9 cellular contexts compared by ENCODE assay signal in the genomic region with DNA sequence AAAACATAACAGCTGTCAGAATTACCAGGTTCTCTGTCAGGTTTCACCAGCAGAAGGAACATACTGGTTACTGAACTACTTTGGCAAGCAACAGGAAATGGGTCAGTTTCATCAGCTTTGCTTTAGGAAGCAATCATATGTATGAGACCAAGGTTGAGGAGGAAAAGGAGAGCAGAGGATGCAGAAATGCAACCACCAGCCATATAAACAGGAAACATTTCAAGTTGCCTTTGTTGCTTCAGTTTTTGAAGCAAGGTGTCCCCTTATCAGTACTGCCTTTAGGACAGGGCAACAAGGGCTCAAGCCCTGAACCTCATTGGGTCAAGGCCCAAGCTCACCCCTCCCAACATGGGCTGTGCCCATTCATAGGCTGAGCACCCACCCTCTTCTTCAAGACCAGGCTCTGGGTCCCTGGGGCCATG. TPM values are rescaled to one million over a fixed set of nuclear protein-coding genes. Genes with fewer than 3 reads are reported as not detected.
DNase-seq lines count a peak whose midpoint lies in the region; ATAC-seq and TF ChIP-seq lines count a peak whose summit lies in the region.
"Had no signal": no experiment of that assay in that cellular context is flagged by ENCODE, and none has a peak within 500 bp of the region (broad histone marks: within the 10 kb centered on the region; RNA-seq: fewer than 3 reads in every experiment).

No MANE protein-coding gene starts in this region.

- DNase-seq in activated naive CD4-positive, alpha-beta T cell treated with anti-CD3 and anti-CD28 coated beads, Interleukin-2, amount 10 ng/mL, durations not matched to agents 7 days and 5 days, result peak; percentile 35
- DNase-seq in activated naive CD4-positive, alpha-beta T cell treated with Interleukin-2 at 50 U/mL for 16 hours, result no peak
- DNase-seq in activated naive CD8-positive, alpha-beta T cell treated with anti-CD3 and anti-CD28 coated beads, Interleukin-2, amount 10 ng/mL, durations not matched to agents 7 days and 5 days, result peak; percentile 45
- no peak for DNase-seq in upper lobe of left lung
- DNase-seq in stimulated activated CD4-positive, alpha-beta T cell treated with anti-CD3 and anti-CD28 coated beads, Interleukin-2, amount 100 ng/mL, for 24 hours, result no peak
- no peak for DNase-seq in glomerular visceral epithelial cell (ENCODE audit: extremely low spot score)
- no peak for DNase-seq in SW480 (ENCODE audit: low spot score)

- TF ChIP-seq POLR2A in upper lobe of left lung (IDR thresholded peaks at IDR 0.05), result peak in 1 of 4 donors; percentile 7

- POLR2A ChIA-PET in activated naive CD8-positive, alpha-beta T cell treated with anti-CD3 and anti-CD28 coated beads, Interleukin-2, amount 10 ng/mL, durations not matched to agents 7 days and 5 days (lab: Charles Lee), result interaction anchor here (1.0 to 1.4 kb wide), 2 partner anchors 11 to 408 kb away, joined by 5 to 6 read pairs; partner anchors contain the start of genes HIPK2 and LUC7L2

- no peaks in the 10 kb centered on the region for H3K9me3 ChIP-seq in upper lobe of left lung
- H3K9me3 ChIP-seq: thoracic aorta had no signal

- H3K27ac ChIP-seq in upper lobe of left lung, result peak overlapping the region; percentile 50 to 86 (median 68)
- H3K27ac ChIP-seq: thoracic aorta had no signal

- H3K36me3 Mint-ChIP-seq in activated naive CD4-positive, alpha-beta T cell treated with anti-CD3 and anti-CD28 coated beads, Interleukin-2, amount 10 ng/mL, durations not matched to agents 7 days and 5 days, result peaks cover 41% of the 10 kb centered on the region
- H3K36me3 Mint-ChIP-seq in activated naive CD8-positive, alpha-beta T cell treated with anti-CD3 and anti-CD28 coated beads, Interleukin-2, amount 10 ng/mL, durations not matched to agents 7 days and 5 days, result peaks cover 19% of the 10 kb centered on the region

- H3K4me1 ChIP-seq in upper lobe of left lung, result peaks cover 57 to 65% (median 62%) of the 10 kb centered on the region in 4 donors

- no peak for TF ChIP-seq EP300 in upper lobe of left lung (IDR thresholded peaks at IDR 0.05)

- CTCF ChIA-PET in activated naive CD4-positive, alpha-beta T cell treated with anti-CD3 and anti-CD28 coated beads, Interleukin-2, amount 10 ng/mL, durations not matched to agents 7 days and 5 days (lab: Charles Lee), result interaction anchor here (0.8 to 1.9 kb wide), 5 partner anchors 11 to 165 kb away, joined by 3 to 7 read pairs (median 4); no protein-coding TSS in a partner anchor

- no peaks in the 10 kb centered on the region for H3K27me3 ChIP-seq in upper lobe of left lung

- peak overlapping the region; percentile 95 for H3K27ac Mint-ChIP-seq in activated naive CD4-positive, alpha-beta T cell treated with anti-CD3 and anti-CD28 coated beads, Interleukin-2, amount 10 ng/mL, durations not matched to agents 7 days and 5 days
- peak overlapping the region; percentile 94 for H3K27ac Mint-ChIP-seq in activated naive CD8-positive, alpha-beta T cell treated with anti-CD3 and anti-CD28 coated beads, Interleukin-2, amount 10 ng/mL, durations not matched to agents 7 days and 5 days

- peak; percentile 87 for ATAC-seq in HG03095 (IDR thresholded peaks at IDR 0.05; ENCODE audit: unreplicated experiment)
- ATAC-seq in activated naive CD8-positive, alpha-beta T cell treated with anti-CD3 and anti-CD28 coated beads, Interleukin-2, amount 10 ng/mL, durations not matched to agents 7 days and 5 days (ENCODE audit: low read depth), result peak; percentile 93
- peak; percentile 8 to 14 for ATAC-seq in upper lobe of left lung (ENCODE audit: low FRiP score in 2 of 2)

- no peak for TF ChIP-seq CTCF in upper lobe of left lung (IDR thresholded peaks at IDR 0.05)

- peak overlapping the region; percentile 11 for H3K4me3 Mint-ChIP-seq in activated naive CD4-positive, alpha-beta T cell treated with anti-CD3 and anti-CD28 coated beads, Interleukin-2, amount 10 ng/mL, durations not matched to agents 7 days and 5 days
- H3K4me3 Mint-ChIP-seq in activated naive CD8-positive, alpha-beta T cell treated with anti-CD3 and anti-CD28 coated beads, Interleukin-2, amount 10 ng/mL, durations not matched to agents 7 days and 5 days, result peak overlapping the region; percentile 76

- peaks cover 67% of the 10 kb centered on the region for H3K4me1 Mint-ChIP-seq in activated naive CD4-positive, alpha-beta T cell treated with anti-CD3 and anti-CD28 coated beads, Interleukin-2, amount 10 ng/mL, durations not matched to agents 7 days and 5 days
- peaks cover 50% of the 10 kb centered on the region for H3K4me1 Mint-ChIP-seq in activated naive CD8-positive, alpha-beta T cell treated with anti-CD3 and anti-CD28 coated beads, Interleukin-2, amount 10 ng/mL, durations not matched to agents 7 days and 5 days

- no peaks in the 10 kb centered on the region for H3K36me3 ChIP-seq in upper lobe of left lung
- H3K36me3 ChIP-seq: thoracic aorta had no signal

- no peaks in the 10 kb centered on the region for H3K9me3 Mint-ChIP-seq in activated naive CD4-positive, alpha-beta T cell treated with anti-CD3 and anti-CD28 coated beads, Interleukin-2, amount 10 ng/mL, durations not matched to agents 7 days and 5 days
- H3K9me3 Mint-ChIP-seq in activated naive CD8-positive, alpha-beta T cell treated with anti-CD3 and anti-CD28 coated beads, Interleukin-2, amount 10 ng/mL, durations not matched to agents 7 days and 5 days, result peaks cover 2% of the 10 kb centered on the region

- no peaks in the 10 kb centered on the region for H3K27me3 Mint-ChIP-seq in activated naive CD4-positive, alpha-beta T cell treated with anti-CD3 and anti-CD28 coated beads, Interleukin-2, amount 10 ng/mL, durations not matched to agents 7 days and 5 days
- H3K27me3 Mint-ChIP-seq in activated naive CD8-positive, alpha-beta T cell treated with anti-CD3 and anti-CD28 coated beads, Interleukin-2, amount 10 ng/mL, durations not matched to agents 7 days and 5 days, result no peaks in the 10 kb centered on the region

- no peak overlapping the region for H3K4me3 ChIP-seq in upper lobe of left lung
- H3K4me3 ChIP-seq: thoracic aorta had no signal

RNA-seq across cellular contexts. Expression of gene HIPK2, which starts 10.2 kb away (rescaled TPM):
- total RNA-seq in activated naive CD8-positive, alpha-beta T cell treated with anti-CD3 and anti-CD28 coated beads, Interleukin-2, amount 10 ng/mL, durations not matched to agents 7 days and 5 days, result 10 to 100 TPM; 18.4 to 19.5 TPM
- total RNA-seq in upper lobe of left lung, result 10 to 100 TPM; 38.6 to 59.6 (median 45.9) TPM

Comparison
In these comparisons a context has a peak if more than half of its experiments do, and no peak if none do; other contexts are left out.
1. DNase-seq: peak in activated naive CD4-positive, alpha-beta T cell treated with anti-CD3 and anti-CD28 coated beads, Interleukin-2, amount 10 ng/mL, durations not matched to agents 7 days and 5 days (single experiment) and activated naive CD8-positive, alpha-beta T cell treated with anti-CD3 and anti-CD28 coated beads, Interleukin-2, amount 10 ng/mL, durations not matched to agents 7 days and 5 days (single experiment); none in activated naive CD4-positive, alpha-beta T cell treated with Interleukin-2 at 50 U/mL for 16 hours (single experiment), upper lobe of left lung (0 of 2), stimulated activated CD4-positive, alpha-beta T cell treated with anti-CD3 and anti-CD28 coated beads, Interleukin-2, amount 100 ng/mL, for 24 hours (0 of 2), glomerular visceral epithelial cell (single experiment) and SW480 (single experiment).
2. ATAC-seq: peak in every context shown above with its lines; median percentile 93 in activated naive CD8-positive, alpha-beta T cell treated with anti-CD3 and anti-CD28 coated beads, Interleukin-2, amount 10 ng/mL, durations not matched to agents 7 days and 5 days; 87 in HG03095; 11 in upper lobe of left lung.